In genomic region chr10:130471486-130471885, GRCh38 we compare ENCODE assay signal across 15 cellular contexts.
A peak's percentile ranks its signal among the peaks of the same experiment; 100 is the strongest.
DNase-seq lines count a peak whose midpoint lies in the region; FAIRE-seq and TF ChIP-seq lines count a peak whose summit lies in the region.
"Had no signal": no experiment of that assay in that cellular context is flagged by ENCODE, and none has a peak within 500 bp of the region (broad histone marks: within the 10 kb centered on the region; RNA-seq: fewer than 3 reads in every experiment).

No MANE protein-coding gene starts in this region.

- FAIRE-seq in kidney (lab: Jason Lieb, UNC) = no peak
- FAIRE-seq: A549, HepG2, HTR-8/SVneo had no signal

- H3K36me3 ChIP-seq in endodermal cell (ENCODE audit: control insufficient read depth, insufficient read depth, low read length) (no peaks in the 10 kb centered on the region), kidney (ENCODE audit: control insufficient read depth in 1 of 2, insufficient read depth in 2 of 2, low read length in 2 of 2) (no peaks in the 10 kb centered on the region), vagina (no peaks in the 10 kb centered on the region), uterus (no peaks in the 10 kb centered on the region)
- H3K36me3 ChIP-seq: BE2C had no signal

- H3K27me3 Mint-ChIP-seq in endodermal cell (ENCODE audit: insufficient read depth) = peaks cover 5% of the 10 kb centered on the region

- TF ChIP-seq POLR2A in vagina (IDR thresholded peaks at IDR 0.05) = no peak
- no peak for TF ChIP-seq POLR2A in uterus (IDR thresholded peaks at IDR 0.05)

- 87 to 93% methylated on average over 10 to 11 of the region's 11 CpGs for WGBS in endodermal cell (ENCODE audit: insufficient coverage in 1 of 2, insufficient read length in 1 of 2), 2 experiments

- H3K27ac ChIP-seq in endodermal cell (ENCODE audit: low read depth, low read length) = no peak overlapping the region
- H3K27ac ChIP-seq in kidney (ENCODE audit: low read depth in 2 of 2, low read length in 2 of 2) = no peak overlapping the region
- no peak overlapping the region for H3K27ac ChIP-seq in vagina
- no peak overlapping the region for H3K27ac ChIP-seq in uterus
- H3K27ac ChIP-seq: A549, C4-2B had no signal

- H3K4me3 Mint-ChIP-seq in endodermal cell = no peak overlapping the region
- H3K4me3 Mint-ChIP-seq: CD8-positive, alpha-beta T cell; HFFc6 had no signal

- peaks cover 9% of the 10 kb centered on the region for H3K4me1 Mint-ChIP-seq in endodermal cell

- peak; percentile 19 for DNase-seq in endodermal cell
- peak; percentile 38 for DNase-seq in kidney
- DNase-seq in retina = peak; percentile 53
- peak; percentile 34 to 54 for DNase-seq in vagina (ENCODE audit: extremely low spot score in 2 of 2)
- no peak for DNase-seq in SHP77 treated with DMSO at 0.1 percent for 48 hours (lab: John Stamatoyannopoulos, UW)
- no peak for DNase-seq in uterus
- DNase-seq: BE2C; Caco-2; CD8-positive, alpha-beta T cell; HCEC 1CT; HFFc6 had no signal

- H3K4me1 ChIP-seq in endodermal cell (ENCODE audit: control insufficient read depth, insufficient read depth, low read length) (no peaks in the 10 kb centered on the region), kidney (ENCODE audit: control insufficient read depth in 1 of 2, insufficient read depth in 1 of 2, low read depth in 1 of 2, low read length in 2 of 2) (no peaks in the 10 kb centered on the region), vagina (no peaks in the 10 kb centered on the region), uterus (no peaks in the 10 kb centered on the region)
- H3K4me1 ChIP-seq: A549, BE2C, Caco-2 had no signal

- H3K4me3 ChIP-seq in endodermal cell (ENCODE audit: low read length) (no peak overlapping the region), kidney (ENCODE audit: low read length in 2 of 2) (no peak overlapping the region), vagina (no peak overlapping the region), uterus (no peak overlapping the region)
- H3K4me3 ChIP-seq: A549 had no signal

- H3K27me3 ChIP-seq in endodermal cell (ENCODE audit: control insufficient read depth, insufficient read depth, low read length, poor library complexity, severe bottlenecking) (no peaks in the 10 kb centered on the region), vagina (no peaks in the 10 kb centered on the region), uterus (no peaks in the 10 kb centered on the region)
- H3K27me3 ChIP-seq: BE2C had no signal

- no peak overlapping the region for H3K27ac Mint-ChIP-seq in endodermal cell
- H3K27ac Mint-ChIP-seq: CD8-positive, alpha-beta T cell; HFFc6 had no signal

- no peaks in the 10 kb centered on the region for H3K36me3 Mint-ChIP-seq in endodermal cell (ENCODE audit: low read depth)
- H3K36me3 Mint-ChIP-seq: CD8-positive, alpha-beta T cell had no signal

- no peaks in the 10 kb centered on the region for H3K9me3 ChIP-seq in endodermal cell (ENCODE audit: control insufficient read depth, low read length)
- H3K9me3 ChIP-seq in kidney (ENCODE audit: control insufficient read depth in 1 of 2, low read length in 2 of 2) = peaks cover 0 to 4% of the 10 kb centered on the region in 2 donors
- no peaks in the 10 kb centered on the region for H3K9me3 ChIP-seq in vagina
- no peaks in the 10 kb centered on the region for H3K9me3 ChIP-seq in uterus
- H3K9me3 ChIP-seq: A549, BE2C, Caco-2 had no signal

- H3K9ac ChIP-seq in endodermal cell (ENCODE audit: extremely low read depth, low read length, poor library complexity, severe bottlenecking) = no peak overlapping the region
- H3K9ac ChIP-seq in kidney (ENCODE audit: low read length in 2 of 2) = no peak overlapping the region

- H3K9me3 Mint-ChIP-seq in endodermal cell = peaks cover 12% of the 10 kb centered on the region

- TF ChIP-seq CTCF in endodermal cell (conservative IDR thresholded peaks at IDR 0.05) (no peak), kidney (IDR thresholded peaks at IDR 0.05; ENCODE audit: borderline replicate concordance, extremely low read depth, insufficient read depth) (no peak), vagina (IDR thresholded peaks at IDR 0.05) (no peak), uterus (IDR thresholded peaks at IDR 0.05) (no peak)

- intact Hi-C loops in kidney (cut with DNase I) = no loop called here
- intact Hi-C loops in vagina (cut with DNase I) = no loop called here
- intact Hi-C loops in uterus (cut with DNase I; ENCODE audit: low total_unique reads) = no loop called here

Comparison
In these comparisons a context has a peak if more than half of its experiments do, and no peak if none do; other contexts are left out.
1. DNase-seq: peak in endodermal cell (single experiment), kidney (single experiment), retina (single experiment) and vagina (2 of 2); none in SHP77 treated with DMSO at 0.1 percent for 48 hours (single experiment) and uterus (0 of 2).